17 cellular contexts compared by ENCODE assay signal in the genomic region with DNA sequence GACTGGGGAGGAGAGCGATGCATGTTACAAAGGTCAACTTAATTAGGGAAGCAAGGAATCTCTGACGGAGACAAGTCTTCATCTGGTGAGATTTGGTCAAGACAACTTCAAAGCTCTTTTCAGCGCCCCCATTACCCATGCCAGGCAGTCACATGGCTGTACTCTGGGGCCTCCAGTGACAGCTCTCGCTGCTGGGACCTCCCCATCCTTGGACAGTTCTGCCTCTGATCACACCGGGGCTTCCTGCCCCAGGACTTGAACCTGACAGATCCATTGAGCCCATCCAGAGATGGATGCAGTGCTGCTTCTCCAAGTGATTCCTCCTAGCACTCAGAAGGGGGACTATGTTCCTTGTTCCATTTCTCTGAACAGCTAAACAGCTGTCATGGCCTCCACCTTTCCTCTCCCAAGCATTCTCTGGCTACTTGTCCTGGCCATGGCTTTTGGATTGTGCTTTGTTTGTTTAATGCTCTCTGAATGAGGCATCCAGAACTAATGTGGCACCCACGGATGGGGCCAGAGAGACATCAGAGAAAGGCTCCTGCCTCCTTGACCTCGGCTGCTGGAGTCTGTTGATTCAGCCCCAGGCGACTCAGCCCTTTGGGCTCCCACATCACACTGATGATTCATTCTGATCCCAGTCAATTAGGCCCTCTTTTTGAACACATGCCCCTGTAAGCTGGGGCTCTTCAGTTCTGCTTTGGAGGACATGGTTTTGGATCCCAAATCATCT.
A peak's percentile ranks its signal among the peaks of the same experiment; 100 is the strongest.
DNase-seq lines count a peak whose midpoint lies in the region; ATAC-seq and TF ChIP-seq lines count a peak whose summit lies in the region.
"Had no signal": no experiment of that assay in that cellular context is flagged by ENCODE, and none has a peak within 500 bp of the region (broad histone marks: within the 10 kb centered on the region; RNA-seq: fewer than 3 reads in every experiment).

No MANE protein-coding gene starts in this region.

- POLR2A ChIA-PET in activated CD4-positive, alpha-beta T cell treated with anti-CD3 and anti-CD28 coated beads, Interleukin-2, amount 10 ng/mL, durations not matched to agents 7 days and 5 days (lab: Charles Lee) = no interaction called here

- H3K27ac ChIP-seq in osteoblast (ENCODE audit: low read depth, low read length) = peak overlapping the region; percentile 82

- H3K36me3 ChIP-seq in osteoblast (ENCODE audit: insufficient read depth, low read length) = no peaks in the 10 kb centered on the region
- H3K36me3 ChIP-seq: right atrium auricular region had no signal

- ATAC-seq in HG02610 (IDR thresholded peaks at IDR 0.05; ENCODE audit: unreplicated experiment) (peak; percentile 74), HG03095 (IDR thresholded peaks at IDR 0.05; ENCODE audit: unreplicated experiment) (no peak), GM21390 (IDR thresholded peaks at IDR 0.05; ENCODE audit: unreplicated experiment) (no peak)
- ATAC-seq: HCT116, left colon, natural killer cell had no signal

- DNase-seq in EH (ENCODE audit: low read depth) (peak; percentile 90), astrocyte of the hippocampus (ENCODE audit: low read depth, low spot score) (peak; percentile 81), osteoblast (ENCODE audit: insufficient read length, low spot score, missing footprints) (peak; percentile 81)
- DNase-seq in activated CD8-positive, alpha-beta memory T cell treated with anti-CD3 and anti-CD28 coated beads for 24 hours = no peak
- DNase-seq in activated CD4-positive, alpha-beta T cell treated with anti-CD3 and anti-CD28 coated beads, Interleukin-2, amount 10 ng/mL, durations not matched to agents 7 days and 5 days = no peak
- DNase-seq: activated naive CD4-positive, alpha-beta T cell treated with Interleukin-2 at 50 U/mL for 16 hours; left colon; natural killer cell; NCI-H1105; NCI-H524; SHP77 treated with DMSO at 0.1 percent for 48 hours; stimulated activated naive CD4-positive, alpha-beta T cell treated with Interleukin-2 at 50 U/mL for 16 hours had no signal

- H3K27ac Mint-ChIP-seq in activated CD4-positive, alpha-beta T cell treated with anti-CD3 and anti-CD28 coated beads, Interleukin-2, amount 10 ng/mL, durations not matched to agents 7 days and 5 days = no peak overlapping the region
- H3K27ac Mint-ChIP-seq: natural killer cell had no signal

- TF ChIP-seq CTCF in osteoblast (IDR thresholded peaks at IDR 0.05; ENCODE audit: extremely low read depth, low read depth, low read length) = no peak

- peak overlapping the region; percentile 5 for H3K4me3 ChIP-seq in osteoblast (ENCODE audit: insufficient read depth, low read length)
- H3K4me3 ChIP-seq: right atrium auricular region had no signal

- H3K4me2 ChIP-seq in osteoblast (ENCODE audit: insufficient read depth, low read length) = peak overlapping the region; percentile 35

- H3K36me3 Mint-ChIP-seq in activated CD4-positive, alpha-beta T cell treated with anti-CD3 and anti-CD28 coated beads, Interleukin-2, amount 10 ng/mL, durations not matched to agents 7 days and 5 days (ENCODE audit: low read depth) = no peaks in the 10 kb centered on the region
- H3K36me3 Mint-ChIP-seq: natural killer cell had no signal

- no peaks in the 10 kb centered on the region for H4K20me1 ChIP-seq in osteoblast (ENCODE audit: insufficient read depth, low read length)

- H3K4me3 Mint-ChIP-seq in activated CD4-positive, alpha-beta T cell treated with anti-CD3 and anti-CD28 coated beads, Interleukin-2, amount 10 ng/mL, durations not matched to agents 7 days and 5 days = no peak overlapping the region
- H3K4me3 Mint-ChIP-seq: natural killer cell had no signal

- peak overlapping the region; percentile 49 for H2AFZ ChIP-seq in osteoblast (ENCODE audit: low read length)

- H3K4me1 Mint-ChIP-seq in activated CD4-positive, alpha-beta T cell treated with anti-CD3 and anti-CD28 coated beads, Interleukin-2, amount 10 ng/mL, durations not matched to agents 7 days and 5 days = no peaks in the 10 kb centered on the region
- H3K4me1 Mint-ChIP-seq: natural killer cell had no signal

- peaks cover 30% of the 10 kb centered on the region for H3K4me1 ChIP-seq in osteoblast (ENCODE audit: insufficient read depth, low read length)
- H3K4me1 ChIP-seq: right atrium auricular region had no signal

- no peaks in the 10 kb centered on the region for H3K27me3 Mint-ChIP-seq in activated CD4-positive, alpha-beta T cell treated with anti-CD3 and anti-CD28 coated beads, Interleukin-2, amount 10 ng/mL, durations not matched to agents 7 days and 5 days

- no peaks in the 10 kb centered on the region for H3K9me3 Mint-ChIP-seq in activated CD4-positive, alpha-beta T cell treated with anti-CD3 and anti-CD28 coated beads, Interleukin-2, amount 10 ng/mL, durations not matched to agents 7 days and 5 days

- no peaks in the 10 kb centered on the region for H3K9me3 ChIP-seq in osteoblast (ENCODE audit: low read depth, low read length)
- H3K9me3 ChIP-seq: right atrium auricular region had no signal

- no peaks in the 10 kb centered on the region for H3K79me2 ChIP-seq in osteoblast (ENCODE audit: insufficient read depth, low read length)

- CTCF ChIA-PET in activated CD4-positive, alpha-beta T cell treated with anti-CD3 and anti-CD28 coated beads, Interleukin-2, amount 10 ng/mL, durations not matched to agents 7 days and 5 days (lab: Charles Lee) = no interaction called here

- H3K27me3 ChIP-seq in osteoblast (ENCODE audit: insufficient read depth, low read length) = no peaks in the 10 kb centered on the region
- H3K27me3 ChIP-seq: right atrium auricular region had no signal

Comparison
In these comparisons a context has a peak if more than half of its experiments do, and no peak if none do; other contexts are left out.
1. DNase-seq: peak in EH (single experiment), astrocyte of the hippocampus (single experiment) and osteoblast (single experiment); none in activated CD8-positive, alpha-beta memory T cell treated with anti-CD3 and anti-CD28 coated beads for 24 hours (single experiment) and activated CD4-positive, alpha-beta T cell treated with anti-CD3 and anti-CD28 coated beads, Interleukin-2, amount 10 ng/mL, durations not matched to agents 7 days and 5 days (single experiment).